3 cellular contexts compared by ENCODE assay signal in the genomic region with DNA sequence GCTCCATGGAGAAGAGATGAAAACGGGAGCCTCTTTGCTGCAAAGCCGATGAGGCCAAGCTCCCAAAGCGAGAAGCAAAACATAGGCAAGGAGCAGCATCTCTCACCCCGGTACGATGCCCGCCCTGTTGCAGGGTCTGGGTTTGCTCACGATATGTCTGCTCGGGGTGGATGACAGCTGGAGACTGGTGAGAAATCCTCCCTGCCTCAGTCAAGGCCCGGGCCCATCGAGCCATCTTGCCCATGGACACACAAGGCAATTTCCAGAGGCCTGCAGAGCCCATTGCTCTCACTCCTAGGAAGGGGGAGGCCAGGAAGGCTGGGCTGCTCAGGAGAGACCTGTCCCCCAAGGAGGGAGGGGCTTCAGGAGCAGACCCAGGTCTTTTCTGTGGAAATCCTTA.
"Had no signal": no experiment of that assay in that cellular context is flagged by ENCODE, and none has a peak within 500 bp of the region (broad histone marks: within the 10 kb centered on the region; RNA-seq: fewer than 3 reads in every experiment).

No MANE protein-coding gene starts in this region.

- ATAC-seq: GM12878 had no signal

- DNase-seq: GDM1, GF-D8 had no signal

- H3K4me3 ChIP-seq: GM12878 had no signal
